Comparison of ENCODE assay signal across 25 cellular contexts in genomic region chr2:3244486-3244885, GRCh38.
"Had no signal": no experiment of that assay in that cellular context is flagged by ENCODE, and none has a peak within 500 bp of the region (broad histone marks: within the 10 kb centered on the region; RNA-seq: fewer than 3 reads in every experiment).

No MANE protein-coding gene starts in this region.

- H3K27ac Mint-ChIP-seq: mesothelial cell of epicardium; natural killer cell treated with Interleukin-12 subunit alpha and Interleukin-12 subunit beta and Interleukin-15 and Interleukin-18, amount 100 ng/mL, for 72 hours had no signal

- ATAC-seq: foreskin keratinocyte; gastroesophageal sphincter; heart left ventricle; left cardiac atrium; left lung; mucosa of descending colon; natural killer cell treated with Interleukin-12 subunit alpha and Interleukin-12 subunit beta and Interleukin-15 and Interleukin-18, amount 100 ng/mL, for 72 hours; right cardiac atrium had no signal

- H3K4me1 ChIP-seq: esophagus muscularis mucosa, foreskin keratinocyte, gastroesophageal sphincter, prostate gland, sigmoid colon, thyroid gland had no signal

- H3K27me3 ChIP-seq: dorsolateral prefrontal cortex, esophagus muscularis mucosa, foreskin keratinocyte, gastroesophageal sphincter, heart left ventricle, hepatocyte, left lung, sigmoid colon, stomach, thyroid gland had no signal

- H3K27me3 Mint-ChIP-seq: naive B cell; natural killer cell treated with Interleukin-12 subunit alpha and Interleukin-12 subunit beta and Interleukin-15 and Interleukin-18, amount 100 ng/mL, for 72 hours had no signal

- H3K4me3 ChIP-seq: dorsolateral prefrontal cortex, esophagus muscularis mucosa, gastroesophageal sphincter, heart left ventricle, hepatocyte, left lung, mucosa of descending colon, prostate gland, sigmoid colon, stomach, thyroid gland had no signal

- H3K36me3 ChIP-seq: heart left ventricle, neutrophil, prostate gland, sigmoid colon, thyroid gland had no signal

- FAIRE-seq: endothelial cell of umbilical vein had no signal

- DNase-seq: dorsolateral prefrontal cortex; effector CD8-positive, alpha-beta T cell; foreskin keratinocyte; heart left ventricle; left cardiac atrium; left lung; mesenchymal stem cell; mucosa of descending colon; naive B cell; right cardiac atrium; sigmoid colon; stimulated activated CD4-positive, alpha-beta T cell treated with anti-CD3 and anti-CD28 coated beads, Interleukin-2, amount 100 ng/mL, for 48 hours; stimulated activated naive CD4-positive, alpha-beta T cell treated with Interleukin-2 at 50 U/mL for 16 hours; stomach; thyroid gland; trophoblast cell had no signal

- H3K27ac ChIP-seq: dorsolateral prefrontal cortex, esophagus muscularis mucosa, foreskin keratinocyte, gastroesophageal sphincter, heart left ventricle, hepatocyte, left lung, neutrophil, prostate gland, sigmoid colon, stomach, thyroid gland had no signal

- H3K4me1 Mint-ChIP-seq: mesothelial cell of epicardium, neural crest cell had no signal

- H3K9me3 ChIP-seq: neutrophil, prostate gland, thyroid gland had no signal

- H3K4me3 Mint-ChIP-seq: mesothelial cell of epicardium; naive B cell; natural killer cell treated with Interleukin-12 subunit alpha and Interleukin-12 subunit beta and Interleukin-15 and Interleukin-18, amount 100 ng/mL, for 72 hours; neural crest cell had no signal
